ENCODE assay signal across 8 cellular contexts in the genomic region with DNA sequence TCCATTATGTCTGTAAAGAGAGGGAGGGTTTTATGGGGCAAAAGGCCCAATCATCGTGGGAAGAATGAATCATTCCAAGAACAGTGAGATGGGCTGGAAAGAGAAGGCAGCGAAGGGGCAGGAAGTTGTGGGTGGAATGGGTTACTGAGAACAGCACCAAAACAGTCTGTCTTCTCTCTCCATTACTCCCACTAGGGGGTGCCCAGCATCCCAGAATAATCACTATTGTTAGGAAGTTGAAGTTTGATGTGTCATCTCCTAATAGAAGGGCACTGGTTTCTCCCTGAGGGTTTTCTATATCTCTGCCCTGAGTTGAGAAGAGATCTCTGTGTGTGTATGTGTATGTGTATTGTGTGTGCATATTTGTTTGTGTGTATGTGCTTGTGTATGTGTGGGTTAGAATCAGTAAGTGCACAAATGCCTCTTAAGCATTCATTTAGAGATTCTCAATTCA.
DNase-seq lines count a peak whose midpoint lies in the region; ATAC-seq and TF ChIP-seq lines count a peak whose summit lies in the region.

No MANE protein-coding gene starts in this region.

- H3K4me1 ChIP-seq in upper lobe of left lung, result peaks cover 40 to 63% (median 45%) of the 10 kb centered on the region in 4 donors

- in situ Hi-C loops in ACHN (cut with HindIII; ENCODE audit: low pct_ligation_motif_present, low pct_unique_long_range_greater_than_20kb, low sequenced_read_pairs), result no loop called here

- 11 to 13% methylated on average over 2 of the region's 2 CpGs for WGBS in upper lobe of left lung, 2 donors

- TF ChIP-seq CTCF in GM12872 (IDR thresholded peaks at IDR 0.05; ENCODE audit: insufficient read depth, low read depth, low read length) (peak; percentile 66), upper lobe of left lung (IDR thresholded peaks at IDR 0.05) (peak; percentile 41 to 61 (median 52))

- H3K27ac ChIP-seq in upper lobe of left lung, result peak overlapping the region; percentile 21 to 80 (median 42)

- TF ChIP-seq POLR2A in upper lobe of left lung (IDR thresholded peaks at IDR 0.05), result no peak

- DNase-seq in ACHN (peak; percentile 91), NCI-H1105 (lab: John Stamatoyannopoulos, UW) (peak; percentile 2), fibroblast of gingiva (ENCODE audit: low read depth) (peak; percentile 87), occipital lobe (lab: John Stamatoyannopoulos, UW) (peak; percentile 50), upper lobe of left lung (peak in 1 of 2 donors; percentile 66)
- DNase-seq in activated CD4-positive, alpha-beta T cell treated with anti-CD3 and anti-CD28 coated beads, Interleukin-2, amount 50 U/mL, for 48 hours, result peak; percentile 72 to 83

- no peaks in the 10 kb centered on the region for H3K36me3 ChIP-seq in upper lobe of left lung

- no peak for TF ChIP-seq EP300 in upper lobe of left lung (IDR thresholded peaks at IDR 0.05)

- H3K27me3 ChIP-seq in upper lobe of left lung, result no peaks in the 10 kb centered on the region

- H3K9me3 ChIP-seq in upper lobe of left lung, result no peaks in the 10 kb centered on the region

- no peak overlapping the region for H3K4me3 ChIP-seq in upper lobe of left lung

- peak; percentile 93 for ATAC-seq in HG02610 (IDR thresholded peaks at IDR 0.05; ENCODE audit: unreplicated experiment)
- ATAC-seq in upper lobe of left lung (ENCODE audit: low FRiP score in 2 of 2), result peak; percentile 76 to 88
